ENCODE assay signal across 26 cellular contexts in the genomic region with DNA sequence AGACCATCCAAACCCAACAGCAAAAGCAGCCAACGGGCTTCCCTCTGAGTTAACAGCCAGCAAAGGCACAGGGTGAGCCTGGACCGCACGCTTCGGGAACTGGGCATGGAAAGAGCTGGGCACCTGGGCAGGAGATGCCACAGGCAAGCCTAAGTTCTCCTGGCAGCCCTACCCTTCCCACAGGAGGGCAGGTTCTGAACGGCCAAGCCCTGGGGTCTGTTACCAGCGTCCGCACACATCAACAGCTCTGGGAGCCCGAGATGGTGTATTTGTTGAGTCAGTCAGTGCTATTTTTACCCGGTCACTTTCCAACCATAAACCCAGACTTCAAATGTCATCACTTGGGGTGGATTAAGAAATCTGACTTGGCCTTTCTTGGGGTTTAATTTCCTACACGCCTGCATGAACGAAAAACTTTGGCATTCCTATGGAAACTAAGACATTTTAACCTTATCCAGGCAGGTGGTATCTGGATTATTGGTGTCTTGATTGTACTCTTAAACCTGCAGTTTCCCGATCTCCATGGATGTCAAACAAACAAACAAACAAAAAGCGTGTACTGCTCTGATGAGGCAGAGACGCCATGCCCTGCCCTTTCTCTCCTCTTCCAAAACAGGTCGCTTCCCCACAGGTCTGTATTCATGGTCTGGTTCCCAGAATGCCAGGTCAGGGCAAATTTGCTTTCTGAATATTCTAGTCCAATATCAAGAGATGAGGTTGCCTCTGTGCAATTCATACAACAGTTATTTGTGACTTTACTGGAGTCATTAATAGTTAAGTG.
DNase-seq lines count a peak whose midpoint lies in the region; ATAC-seq, FAIRE-seq and TF ChIP-seq lines count a peak whose summit lies in the region.
"Had no signal": no experiment of that assay in that cellular context is flagged by ENCODE, and none has a peak within 500 bp of the region (broad histone marks: within the 10 kb centered on the region; RNA-seq: fewer than 3 reads in every experiment).

No MANE protein-coding gene starts in this region.

- no peak overlapping the region for H3K4me3 ChIP-seq in astrocyte (ENCODE audit: insufficient read depth, low read depth, low read length)
- H3K4me3 ChIP-seq in esophagus squamous epithelium, result no peak overlapping the region
- no peak overlapping the region for H3K4me3 ChIP-seq in muscle layer of colon (ENCODE audit: low read depth in 1 of 2, low read length in 2 of 2)
- H3K4me3 ChIP-seq: HAP-1, SK-N-MC, spleen, stomach, upper lobe of left lung had no signal

- no peaks in the 10 kb centered on the region for H3K9me3 Mint-ChIP-seq in astrocyte (ENCODE audit: unreplicated experiment)
- H3K9me3 Mint-ChIP-seq in stimulated activated effector memory CD8-positive, alpha-beta T cell treated with anti-CD3 and anti-CD28 coated beads, Interleukin-12 subunit alpha, Interleukin-12 subunit beta, amount 100 ng/mL, for 72 hours, result no peaks in the 10 kb centered on the region
- no peaks in the 10 kb centered on the region for H3K9me3 Mint-ChIP-seq in chondrocyte (ENCODE audit: low read depth)
- H3K9me3 Mint-ChIP-seq: activated B cell treated with CpG ODN at 0.5 μM for 24 hours; activated CD4-positive, alpha-beta memory T cell treated with anti-CD3 and anti-CD28 coated beads, Interleukin-2, amount 10 ng/mL, durations not matched to agents 7 days and 5 days; activated T-cell treated with anti-CD3 and anti-CD28 coated beads, Interleukin-2, amount 50 U/mL, for 4 hours; naive thymus-derived CD4-positive, alpha-beta T cell had no signal

- intact Hi-C loops in esophagus squamous epithelium (cut with DNase I), result no loop called here

- FAIRE-seq in astrocyte (lab: Jason Lieb, UNC), result no peak
- no peak for FAIRE-seq in GM12891 (lab: Jason Lieb, UNC)

- H3K27ac ChIP-seq in astrocyte (ENCODE audit: low read depth, low read length), result no peak overlapping the region
- peak overlapping the region in 3 of 4 donors; percentile 41 to 60 (median 54) for H3K27ac ChIP-seq in esophagus squamous epithelium
- peak overlapping the region; percentile 27 for H3K27ac ChIP-seq in muscle layer of colon (ENCODE audit: low read depth, low read length)
- H3K27ac ChIP-seq: foreskin keratinocyte, parathyroid adenoma, SK-N-MC, spleen, upper lobe of left lung had no signal

- peak overlapping the region; percentile 74 for H3K4me2 ChIP-seq in astrocyte (ENCODE audit: low read length)

- H3K27me3 ChIP-seq in astrocyte (ENCODE audit: insufficient read depth, low read length) (no peaks in the 10 kb centered on the region), esophagus squamous epithelium (no peaks in the 10 kb centered on the region), muscle layer of colon (ENCODE audit: control insufficient read depth in 1 of 2, insufficient read depth in 2 of 2, low read length in 2 of 2) (no peaks in the 10 kb centered on the region)
- H3K27me3 ChIP-seq: foreskin keratinocyte, spleen, stomach, upper lobe of left lung had no signal

- DNase-seq in astrocyte (ENCODE audit: low read depth) (no peak), esophagus squamous epithelium (lab: John Stamatoyannopoulos, UW) (no peak), GM12891 (ENCODE audit: insufficient read length, low spot score) (no peak), chondrocyte (ENCODE audit: low spot score) (no peak)
- no peak for DNase-seq in stimulated activated effector memory CD8-positive, alpha-beta T cell treated with anti-CD3 and anti-CD28 coated beads, Interleukin-12 subunit alpha, Interleukin-12 subunit beta, amount 100 ng/mL, for 72 hours (ENCODE audit: low spot score in 2 of 2)
- DNase-seq in stimulated activated CD4-positive, alpha-beta T cell treated with anti-CD3 and anti-CD28 coated beads, Interleukin-4, amount 100 ng/mL, for 1 hour, result no peak
- DNase-seq: activated B cell treated with CpG ODN at 0.5 μM for 24 hours; activated CD4-positive, alpha-beta memory T cell treated with anti-CD3 and anti-CD28 coated beads, Interleukin-2, amount 10 ng/mL, durations not matched to agents 7 days and 5 days; activated naive CD4-positive, alpha-beta T cell treated with anti-CD3 and anti-CD28 coated beads, Interleukin-2, amount 50 U/mL, for 16 hours; activated T-cell treated with anti-CD3 and anti-CD28 coated beads, Interleukin-2, amount 50 U/mL, for 4 hours; Caco-2; cortex of kidney; foreskin keratinocyte; naive thymus-derived CD4-positive, alpha-beta T cell; NCI-H1105 treated with DMSO at 0.1 percent for 48 hours; NCI-H2107; NK-92 treated with Interleukin-12 subunit alpha and Interleukin-12 subunit beta, amount 100 ng/mL, for 24 hours; spleen; stimulated activated CD4-positive, alpha-beta T cell treated with anti-CD3 and anti-CD28 coated beads, Interleukin-4, amount 100 ng/mL, for 4 hours; stomach; T-helper 9 cell; upper lobe of left lung had no signal

- WGBS in esophagus squamous epithelium, 2 donors, result 63 to 65% methylated on average over 11 to 12 of the region's 15 CpGs

- no peaks in the 10 kb centered on the region for H4K20me1 ChIP-seq in astrocyte (ENCODE audit: insufficient read depth, low read length)

- H3K9me3 ChIP-seq in astrocyte (ENCODE audit: insufficient read depth, low read depth, low read length), result no peaks in the 10 kb centered on the region
- no peaks in the 10 kb centered on the region for H3K9me3 ChIP-seq in esophagus squamous epithelium
- no peaks in the 10 kb centered on the region for H3K9me3 ChIP-seq in muscle layer of colon (ENCODE audit: low read length)
- H3K9me3 ChIP-seq: Caco-2, HAP-1, spleen, stomach, upper lobe of left lung had no signal

- no peak for TF ChIP-seq POLR2A in esophagus squamous epithelium (IDR thresholded peaks at IDR 0.05)
- no peak for TF ChIP-seq POLR2A in GM12891 (IDR thresholded peaks at IDR 0.05; ENCODE audit: low read depth, low read length)

- H3K36me3 ChIP-seq in astrocyte (ENCODE audit: insufficient read depth, low read length) (no peaks in the 10 kb centered on the region), esophagus squamous epithelium (no peaks in the 10 kb centered on the region), muscle layer of colon (ENCODE audit: insufficient read depth, low read length) (peaks cover 7% of the 10 kb centered on the region)
- H3K36me3 ChIP-seq: HAP-1, stomach, upper lobe of left lung had no signal

- no peak for TF ChIP-seq CTCF in astrocyte (IDR thresholded peaks at IDR 0.05; ENCODE audit: insufficient read depth, low read depth, low read length)
- no peak for TF ChIP-seq CTCF in esophagus squamous epithelium (IDR thresholded peaks at IDR 0.05)
- no peak for TF ChIP-seq CTCF in chondrocyte (IDR thresholded peaks at IDR 0.05)

- H3K27me3 Mint-ChIP-seq in astrocyte (ENCODE audit: low read depth, unreplicated experiment), result no peaks in the 10 kb centered on the region
- H3K27me3 Mint-ChIP-seq in chondrocyte (ENCODE audit: low read depth), result no peaks in the 10 kb centered on the region
- H3K27me3 Mint-ChIP-seq: activated CD4-positive, alpha-beta memory T cell treated with anti-CD3 and anti-CD28 coated beads, Interleukin-2, amount 10 ng/mL, durations not matched to agents 7 days and 5 days; naive thymus-derived CD4-positive, alpha-beta T cell had no signal

- H2AFZ ChIP-seq in astrocyte (ENCODE audit: low read depth, low read length), result no peak overlapping the region
- H2AFZ ChIP-seq: parathyroid adenoma had no signal

- no peak for ATAC-seq in stimulated activated effector memory CD8-positive, alpha-beta T cell treated with anti-CD3 and anti-CD28 coated beads, Interleukin-12 subunit alpha, Interleukin-12 subunit beta, amount 100 ng/mL, for 72 hours
- ATAC-seq: activated T-cell treated with anti-CD3 and anti-CD28 coated beads, Interleukin-2, amount 50 U/mL, for 4 hours; naive thymus-derived CD4-positive, alpha-beta T cell had no signal

- H3K36me3 Mint-ChIP-seq in astrocyte (ENCODE audit: low read depth, unreplicated experiment) (peaks cover 6% of the 10 kb centered on the region), chondrocyte (ENCODE audit: low read depth) (peaks cover 8% of the 10 kb centered on the region)
- no peaks in the 10 kb centered on the region for H3K36me3 Mint-ChIP-seq in stimulated activated effector memory CD8-positive, alpha-beta T cell treated with anti-CD3 and anti-CD28 coated beads, Interleukin-12 subunit alpha, Interleukin-12 subunit beta, amount 100 ng/mL, for 72 hours

- peaks cover 7% of the 10 kb centered on the region for H3K4me1 Mint-ChIP-seq in astrocyte (ENCODE audit: low read depth, unreplicated experiment)
- H3K4me1 Mint-ChIP-seq in stimulated activated effector memory CD8-positive, alpha-beta T cell treated with anti-CD3 and anti-CD28 coated beads, Interleukin-12 subunit alpha, Interleukin-12 subunit beta, amount 100 ng/mL, for 72 hours, result no peaks in the 10 kb centered on the region
- peaks cover 21% of the 10 kb centered on the region for H3K4me1 Mint-ChIP-seq in chondrocyte (ENCODE audit: low read depth)
- H3K4me1 Mint-ChIP-seq: activated CD4-positive, alpha-beta memory T cell treated with anti-CD3 and anti-CD28 coated beads, Interleukin-2, amount 10 ng/mL, durations not matched to agents 7 days and 5 days had no signal

- H3K9ac ChIP-seq in astrocyte (ENCODE audit: low read length) (no peak overlapping the region), muscle layer of colon (ENCODE audit: low read length) (no peak overlapping the region)
- H3K9ac ChIP-seq: parathyroid adenoma had no signal

- H3K79me2 ChIP-seq in astrocyte (ENCODE audit: insufficient read depth, low read length), result peaks cover 8% of the 10 kb centered on the region

- peak overlapping the region; percentile 12 for H3K27ac Mint-ChIP-seq in astrocyte (ENCODE audit: unreplicated experiment)
- H3K27ac Mint-ChIP-seq in stimulated activated effector memory CD8-positive, alpha-beta T cell treated with anti-CD3 and anti-CD28 coated beads, Interleukin-12 subunit alpha, Interleukin-12 subunit beta, amount 100 ng/mL, for 72 hours, result peak overlapping the region; percentile 14
- no peak overlapping the region for H3K27ac Mint-ChIP-seq in chondrocyte (ENCODE audit: unreplicated experiment)
- H3K27ac Mint-ChIP-seq: activated B cell treated with CpG ODN at 0.5 μM for 24 hours; activated CD4-positive, alpha-beta memory T cell treated with anti-CD3 and anti-CD28 coated beads, Interleukin-2, amount 10 ng/mL, durations not matched to agents 7 days and 5 days had no signal

- H3K4me1 ChIP-seq in astrocyte (ENCODE audit: insufficient read depth, low read length) (peaks cover 26% of the 10 kb centered on the region), esophagus squamous epithelium (peaks cover 7 to 38% (median 13%) of the 10 kb centered on the region in 3 donors), muscle layer of colon (ENCODE audit: insufficient read depth, low read length) (peaks cover 17% of the 10 kb centered on the region)
- H3K4me1 ChIP-seq: Caco-2, HAP-1, parathyroid adenoma had no signal

- H3K4me3 Mint-ChIP-seq in astrocyte (ENCODE audit: unreplicated experiment) (no peak overlapping the region), chondrocyte (ENCODE audit: unreplicated experiment) (no peak overlapping the region)
- H3K4me3 Mint-ChIP-seq in stimulated activated effector memory CD8-positive, alpha-beta T cell treated with anti-CD3 and anti-CD28 coated beads, Interleukin-12 subunit alpha, Interleukin-12 subunit beta, amount 100 ng/mL, for 72 hours, result no peak overlapping the region
- H3K4me3 Mint-ChIP-seq: activated B cell treated with CpG ODN at 0.5 μM for 24 hours; activated CD4-positive, alpha-beta memory T cell treated with anti-CD3 and anti-CD28 coated beads, Interleukin-2, amount 10 ng/mL, durations not matched to agents 7 days and 5 days; activated T-cell treated with anti-CD3 and anti-CD28 coated beads, Interleukin-2, amount 50 U/mL, for 4 hours; naive thymus-derived CD4-positive, alpha-beta T cell had no signal
